In genomic region chr20:50932016-50932338, GRCh38 we compare ENCODE assay signal across 8 cellular contexts. TPM values are rescaled to one million over a fixed set of nuclear protein-coding genes. Genes with fewer than 3 reads are reported as not detected.
A peak's percentile ranks its signal among the peaks of the same experiment; 100 is the strongest.
DNase-seq lines count a peak whose midpoint lies in the region; ATAC-seq, FAIRE-seq and TF ChIP-seq lines count a peak whose summit lies in the region.

No MANE protein-coding gene starts in this region.

- ATAC-seq in GM19452 (IDR thresholded peaks at IDR 0.05; ENCODE audit: unreplicated experiment) (no peak), GM19023 (IDR thresholded peaks at IDR 0.05; ENCODE audit: unreplicated experiment) (no peak)

- FAIRE-seq in frontal cortex (lab: Jason Lieb, UNC), result no peak

- H3K9me3 ChIP-seq in GM23248 (ENCODE audit: low read depth) (no peaks in the 10 kb centered on the region), esophagus squamous epithelium (no peaks in the 10 kb centered on the region)

- H3K36me3 ChIP-seq in GM23248 (ENCODE audit: low read depth) (peaks cover 42% of the 10 kb centered on the region), esophagus squamous epithelium (peaks cover 0 to 56% (median 9%) of the 10 kb centered on the region in 3 donors)

- H3K27me3 ChIP-seq in GM23248 (replicated peaks; ENCODE audit: insufficient read depth) (no peaks in the 10 kb centered on the region), esophagus squamous epithelium (no peaks in the 10 kb centered on the region)

- in situ Hi-C loops in GM23248 (cut with MboI), result loop anchor here (10.0 kb wide), 1 partner anchor 137 kb away; the partner anchor contains the start of gene BCAS4

- peak overlapping the region; percentile 82 for H3K9ac ChIP-seq in GM23248

- peaks cover 7% of the 10 kb centered on the region; the same call in 1 of the 2 replicates for H4K20me1 ChIP-seq in GM23248 (ENCODE audit: insufficient read depth)

- WGBS in GM23248 (ENCODE audit: low coverage in 1 of 2, low lambda C conversion rate in 2 of 2, missing lambda C conversion rate in 2 of 2), 2 experiments, result 45 to 49% methylated on average over 4 to 6 of the region's 6 CpGs
- 53 to 81% methylated on average over 3 to 4 of the region's 6 CpGs for WGBS in esophagus squamous epithelium, 2 donors

- CTCF ChIA-PET in RWPE1 (lab: Yijun Ruan, JAX), result interaction anchor here (0.6 to 7.6 kb wide), 11 partner anchors 9 to 1124 kb away, joined by 3 to 58 read pairs (median 5); partner anchors contain the start of genes BCAS4, DPM1 and MOCS3

- TF ChIP-seq POLR2A in esophagus squamous epithelium (IDR thresholded peaks at IDR 0.05), result no peak

- H3K4me3 ChIP-seq in GM23248 (peak overlapping the region; percentile 69), esophagus squamous epithelium (peak overlapping the region; percentile 60 to 91 (median 87)), skeletal muscle cell (ENCODE audit: low read depth, low read length) (peak overlapping the region; percentile 55)

- H3K27ac ChIP-seq in GM23248 (peak overlapping the region; percentile 86), RWPE1 (peak overlapping the region; percentile 96), esophagus squamous epithelium (peak overlapping the region; percentile 99)

- DNase-seq in GM23248 (no peak), RWPE1 (ENCODE audit: low spot score) (no peak), esophagus squamous epithelium (lab: John Stamatoyannopoulos, UW) (no peak), skeletal muscle cell (ENCODE audit: low read depth) (no peak), frontal cortex (ENCODE audit: low spot score in 2 of 2) (no peak), cerebellum (ENCODE audit: low spot score) (no peak)

- intact Hi-C loops in esophagus squamous epithelium (cut with DNase I), result loop anchor here (5.0 kb wide), 1 partner anchor 135 kb away; the partner anchor contains the start of gene BCAS4

- H2AFZ ChIP-seq in GM23248, result peak overlapping the region; percentile 63

- TF ChIP-seq CTCF in RWPE1 (conservative IDR thresholded peaks at IDR 0.05; ENCODE audit: low read depth), result no peak
- no peak for TF ChIP-seq CTCF in esophagus squamous epithelium (IDR thresholded peaks at IDR 0.05)

- H3K79me2 ChIP-seq in GM23248 (ENCODE audit: insufficient read depth), result peaks cover 51% of the 10 kb centered on the region

- peak overlapping the region; percentile 78 for H3K4me2 ChIP-seq in GM23248 (ENCODE audit: unreplicated experiment)

- POLR2A ChIA-PET in RWPE1 (lab: Yijun Ruan, JAX; ENCODE audit: low non-redundant PET), result interaction anchor here (0.5 to 2.1 kb wide), 6 partner anchors 10 to 141 kb away, joined by 4 to 10 read pairs (median 4); partner anchors contain the start of genes BCAS4, DPM1 and MOCS3

- H3F3A ChIP-seq in GM23248 (ENCODE audit: insufficient read depth), result peaks cover 54% of the 10 kb centered on the region

- peaks cover 38% of the 10 kb centered on the region for H3K4me1 ChIP-seq in GM23248 (ENCODE audit: insufficient read depth)
- peaks cover 13 to 39% (median 19%) of the 10 kb centered on the region in 3 donors for H3K4me1 ChIP-seq in esophagus squamous epithelium

- no peaks in the 10 kb centered on the region for H3K9me2 ChIP-seq in GM23248 (ENCODE audit: insufficient read depth)

RNA-seq across cellular contexts. Expression of gene ADNP, which starts 0.7 kb away (rescaled TPM):
- 14.9 and 15.0 TPM in 2 replicates for total RNA-seq in GM23248 (2014; rRNA removed; shearing (Covaris generic))
- polyA plus RNA-seq in GM23248 (2016; fragmentation: Nextera tagmentation; extraction: Ambion mirVana), result 32.6 and 34.2 TPM in 2 replicates
- total RNA-seq in esophagus squamous epithelium (10 to 100 TPM; 29.2 to 47.5 (median 32.8) TPM), frontal cortex (68.1 TPM), cerebellum (84.3 TPM)

RNA-seq across cellular contexts. Expression of gene DPM1, which starts 26.4 kb away (rescaled TPM):
- total RNA-seq in GM23248 (2014; rRNA removed; shearing (Covaris generic)), result 59.1 and 93.1 TPM in 2 replicates
- 122 and 127 TPM in 2 replicates for polyA plus RNA-seq in GM23248 (2016; fragmentation: Nextera tagmentation; extraction: Ambion mirVana)
- total RNA-seq in esophagus squamous epithelium (10 to 100 TPM; 28.7 to 62.0 (median 57.0) TPM), frontal cortex (41.2 TPM), cerebellum (23.6 TPM)

RNA-seq across cellular contexts. Expression of gene MOCS3, which starts 26.6 kb away (rescaled TPM):
- total RNA-seq in GM23248 (2014; rRNA removed; shearing (Covaris generic)), result 7.2 and 11.5 TPM in 2 replicates
- polyA plus RNA-seq in GM23248 (2016; fragmentation: Nextera tagmentation; extraction: Ambion mirVana), result 5.3 and 5.6 TPM in 2 replicates
- total RNA-seq in esophagus squamous epithelium (1 to 10 TPM; 4.1 to 6.7 (median 5.4) TPM), frontal cortex (9.4 TPM), cerebellum (5.5 TPM)
